In the genomic region with DNA sequence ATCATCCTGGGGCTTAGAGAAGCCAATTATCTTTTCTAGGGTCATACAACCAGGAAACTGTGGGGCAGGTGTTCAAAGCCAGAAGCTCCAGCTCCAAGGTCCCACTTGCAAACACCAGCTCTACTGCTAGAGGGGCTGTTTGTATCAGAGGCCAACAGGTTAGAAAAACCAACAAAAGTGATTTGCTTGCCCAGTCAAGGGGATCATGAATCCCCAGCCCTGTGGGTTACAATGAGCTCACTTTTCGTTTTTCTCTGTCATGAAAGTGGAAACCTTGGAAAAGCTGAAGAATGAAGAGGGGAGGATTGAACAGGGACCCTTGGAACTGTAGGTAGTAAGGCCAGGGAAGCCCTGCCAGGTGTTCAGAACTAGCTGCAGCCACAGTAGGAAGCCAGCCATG, we compare ENCODE assay signal across 15 cellular contexts.
"Had no signal": no experiment of that assay in that cellular context is flagged by ENCODE, and none has a peak within 500 bp of the region (broad histone marks: within the 10 kb centered on the region; RNA-seq: fewer than 3 reads in every experiment).

No MANE protein-coding gene starts in this region.

- H3K4me3 ChIP-seq: adrenal gland, body of pancreas, lung had no signal

- H3K36me3 ChIP-seq: adrenal gland had no signal

- H3K27ac Mint-ChIP-seq: dendritic cell treated with granulocyte-macrophage colony-stimulating factor and Interleukin-4, amounts not matched to agents 40 ng/mL and 50 ng/mL, for 4 days; effector memory CD8-positive, alpha-beta T cell; naive thymus-derived CD8-positive, alpha-beta T cell; stimulated activated naive CD8-positive, alpha-beta T cell treated with anti-CD3 and anti-CD28 coated beads, Interleukin-15, Interleukin-2, amounts not matched to agents 100 ng/mL and 50 ng/mL, for 24 hours; T-helper 2 cell treated with Interferon-gamma antibody and Interleukin-4, amounts not matched to agents 5 μg/mL and 100 μg/mL, for 36 hours had no signal

- H3K4me1 ChIP-seq: adrenal gland, body of pancreas had no signal

- H3K27me3 ChIP-seq: adrenal gland, body of pancreas had no signal

- H3K27me3 Mint-ChIP-seq: effector memory CD8-positive, alpha-beta T cell; naive thymus-derived CD8-positive, alpha-beta T cell; stimulated activated naive CD8-positive, alpha-beta T cell treated with anti-CD3 and anti-CD28 coated beads, Interleukin-15, Interleukin-2, amounts not matched to agents 100 ng/mL and 50 ng/mL, for 24 hours had no signal

- H3K36me3 Mint-ChIP-seq: naive thymus-derived CD8-positive, alpha-beta T cell had no signal

- DNase-seq: activated naive CD4-positive, alpha-beta T cell treated with anti-CD3 and anti-CD28 coated beads, Interleukin-2, amount 50 U/mL, for 16 hours; activated T-cell treated with anti-CD3 and anti-CD28 coated beads, Interleukin-2, amount 50 U/mL, for 1 hour; central memory CD4-positive, alpha-beta T cell; effector memory CD8-positive, alpha-beta T cell; hypothalamus; left cardiac atrium; naive thymus-derived CD8-positive, alpha-beta T cell; stimulated activated CD4-positive, alpha-beta T cell treated with anti-CD3 and anti-CD28 coated beads, Interleukin-4, amount 100 ng/mL, for 1 hour had no signal

- H3K9me3 Mint-ChIP-seq: dendritic cell treated with granulocyte-macrophage colony-stimulating factor and Interleukin-4, amounts not matched to agents 40 ng/mL and 50 ng/mL, for 4 days; effector memory CD8-positive, alpha-beta T cell; naive thymus-derived CD8-positive, alpha-beta T cell; stimulated activated naive CD8-positive, alpha-beta T cell treated with anti-CD3 and anti-CD28 coated beads, Interleukin-15, Interleukin-2, amounts not matched to agents 100 ng/mL and 50 ng/mL, for 24 hours; T-helper 2 cell treated with Interferon-gamma antibody and Interleukin-4, amounts not matched to agents 5 μg/mL and 100 μg/mL, for 36 hours had no signal

- H3K4me3 Mint-ChIP-seq: dendritic cell treated with granulocyte-macrophage colony-stimulating factor and Interleukin-4, amounts not matched to agents 40 ng/mL and 50 ng/mL, for 4 days; effector memory CD8-positive, alpha-beta T cell; naive thymus-derived CD8-positive, alpha-beta T cell; stimulated activated naive CD8-positive, alpha-beta T cell treated with anti-CD3 and anti-CD28 coated beads, Interleukin-15, Interleukin-2, amounts not matched to agents 100 ng/mL and 50 ng/mL, for 24 hours; T-helper 2 cell treated with Interferon-gamma antibody and Interleukin-4, amounts not matched to agents 5 μg/mL and 100 μg/mL, for 36 hours had no signal

- ATAC-seq: body of pancreas; effector memory CD8-positive, alpha-beta T cell; left cardiac atrium; naive thymus-derived CD8-positive, alpha-beta T cell had no signal

- H3K27ac ChIP-seq: adrenal gland, body of pancreas, epithelial cell of prostate had no signal

- H3K9me3 ChIP-seq: adrenal gland, body of pancreas had no signal
